In the genomic region with DNA sequence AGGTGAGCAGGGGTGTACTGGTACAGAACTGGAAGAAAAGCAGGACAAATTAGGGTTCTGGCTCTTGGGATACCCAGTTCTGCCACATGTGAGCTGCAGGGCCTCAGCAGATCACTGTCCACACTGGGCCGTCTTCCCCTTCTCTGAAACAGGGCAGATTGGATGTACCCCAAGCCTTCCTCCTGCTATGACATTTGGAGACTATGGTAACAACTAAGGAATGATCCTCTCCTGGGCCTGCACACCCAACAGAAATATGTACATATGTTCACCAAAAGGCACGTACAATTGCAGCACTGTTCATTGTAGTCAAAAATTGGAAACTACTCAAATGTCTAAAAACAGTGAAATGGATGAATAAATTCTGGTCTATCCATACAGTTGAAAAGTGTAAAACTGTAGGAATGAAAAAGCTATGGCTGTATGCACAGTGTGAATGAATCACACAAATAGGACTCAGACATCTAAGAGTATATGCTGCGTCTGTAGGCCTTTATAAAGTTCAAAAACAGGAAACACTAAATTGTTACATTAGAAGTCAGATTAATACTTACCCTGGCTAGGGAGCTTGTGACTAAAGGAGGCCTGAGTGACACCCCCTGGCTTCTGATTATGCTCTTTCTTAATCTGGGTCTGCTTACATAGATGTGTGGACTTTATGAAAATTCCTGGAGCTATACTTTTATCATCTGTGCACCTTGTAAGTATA, we compare ENCODE assay signal across 20 cellular contexts.
"Had no signal": no experiment of that assay in that cellular context is flagged by ENCODE, and none has a peak within 500 bp of the region (broad histone marks: within the 10 kb centered on the region; RNA-seq: fewer than 3 reads in every experiment).

No MANE protein-coding gene starts in this region.

- H3K36me3 Mint-ChIP-seq: activated CD8-positive, alpha-beta memory T cell treated with anti-CD3 and anti-CD28 coated beads, Interleukin-2, amount 10 ng/mL, durations not matched to agents 7 days and 5 days; activated naive CD8-positive, alpha-beta T cell treated with anti-CD3 and anti-CD28 coated beads for 36 hours; naive B cell; WTC11 had no signal

- ATAC-seq: activated CD8-positive, alpha-beta memory T cell treated with anti-CD3 and anti-CD28 coated beads, Interleukin-2, amount 10 ng/mL, durations not matched to agents 7 days and 5 days; esophagus mucosa; SK-N-SH treated with all-trans-retinoic acid at 6 μM for 48 hours; WTC11 had no signal

- H3K27me3 Mint-ChIP-seq: activated CD4-positive, alpha-beta T cell treated with anti-CD3 and anti-CD28 coated beads, Interleukin-2, amount 10 ng/mL, durations not matched to agents 7 days and 5 days; activated CD8-positive, alpha-beta memory T cell treated with anti-CD3 and anti-CD28 coated beads, Interleukin-2, amount 10 ng/mL, durations not matched to agents 7 days and 5 days; activated naive CD8-positive, alpha-beta T cell treated with anti-CD3 and anti-CD28 coated beads for 36 hours had no signal

- H3K27ac Mint-ChIP-seq: activated CD4-positive, alpha-beta T cell treated with anti-CD3 and anti-CD28 coated beads, Interleukin-2, amount 10 ng/mL, durations not matched to agents 7 days and 5 days; activated CD8-positive, alpha-beta memory T cell treated with anti-CD3 and anti-CD28 coated beads, Interleukin-2, amount 10 ng/mL, durations not matched to agents 7 days and 5 days; activated naive CD8-positive, alpha-beta T cell treated with anti-CD3 and anti-CD28 coated beads for 36 hours; naive B cell; T-helper 1 cell treated with Interleukin-12 subunit alpha and Interleukin-12 subunit beta and Interleukin-4 antibody, amounts not matched to agents 30 μg/mL and 1 μg/mL, for 36 hours; WTC11 had no signal

- DNase-seq: activated CD4-positive, alpha-beta T cell treated with anti-CD3 and anti-CD28 coated beads, Interleukin-2, amount 10 ng/mL, durations not matched to agents 7 days and 5 days; activated CD8-positive, alpha-beta memory T cell treated with anti-CD3 and anti-CD28 coated beads, Interleukin-2, amount 10 ng/mL, durations not matched to agents 7 days and 5 days; activated effector memory CD4-positive, alpha-beta T cell treated with Interleukin-2 at 50 U/mL for 16 hours; activated naive CD8-positive, alpha-beta T cell treated with anti-CD3 and anti-CD28 coated beads for 36 hours; activated T-cell treated with anti-CD3 and anti-CD28 coated beads, Interleukin-2, amount 50 U/mL, for 1 hour; dorsolateral prefrontal cortex; hypothalamus; kidney; left ventricle myocardium inferior; naive B cell; posterior cingulate gyrus; retina; stimulated activated CD4-positive, alpha-beta T cell treated with anti-CD3 and anti-CD28 coated beads, Interleukin-12 subunit alpha, Interleukin-12 subunit beta, amount 100 ng/mL, for 4 hours; stimulated activated CD4-positive, alpha-beta T cell treated with anti-CD3 and anti-CD28 coated beads, Interleukin-2, amount 100 ng/mL, for 24 hours; stomach; testis had no signal

- H3K4me3 Mint-ChIP-seq: activated CD4-positive, alpha-beta T cell treated with anti-CD3 and anti-CD28 coated beads, Interleukin-2, amount 10 ng/mL, durations not matched to agents 7 days and 5 days; activated CD8-positive, alpha-beta memory T cell treated with anti-CD3 and anti-CD28 coated beads, Interleukin-2, amount 10 ng/mL, durations not matched to agents 7 days and 5 days; activated naive CD8-positive, alpha-beta T cell treated with anti-CD3 and anti-CD28 coated beads for 36 hours; naive B cell; T-helper 1 cell treated with Interleukin-12 subunit alpha and Interleukin-12 subunit beta and Interleukin-4 antibody, amounts not matched to agents 30 μg/mL and 1 μg/mL, for 36 hours; WTC11 had no signal

- H3K9me3 Mint-ChIP-seq: activated CD4-positive, alpha-beta T cell treated with anti-CD3 and anti-CD28 coated beads, Interleukin-2, amount 10 ng/mL, durations not matched to agents 7 days and 5 days; activated naive CD8-positive, alpha-beta T cell treated with anti-CD3 and anti-CD28 coated beads for 36 hours; naive B cell; T-helper 1 cell treated with Interleukin-12 subunit alpha and Interleukin-12 subunit beta and Interleukin-4 antibody, amounts not matched to agents 30 μg/mL and 1 μg/mL, for 36 hours; WTC11 had no signal
